In the genomic region with DNA sequence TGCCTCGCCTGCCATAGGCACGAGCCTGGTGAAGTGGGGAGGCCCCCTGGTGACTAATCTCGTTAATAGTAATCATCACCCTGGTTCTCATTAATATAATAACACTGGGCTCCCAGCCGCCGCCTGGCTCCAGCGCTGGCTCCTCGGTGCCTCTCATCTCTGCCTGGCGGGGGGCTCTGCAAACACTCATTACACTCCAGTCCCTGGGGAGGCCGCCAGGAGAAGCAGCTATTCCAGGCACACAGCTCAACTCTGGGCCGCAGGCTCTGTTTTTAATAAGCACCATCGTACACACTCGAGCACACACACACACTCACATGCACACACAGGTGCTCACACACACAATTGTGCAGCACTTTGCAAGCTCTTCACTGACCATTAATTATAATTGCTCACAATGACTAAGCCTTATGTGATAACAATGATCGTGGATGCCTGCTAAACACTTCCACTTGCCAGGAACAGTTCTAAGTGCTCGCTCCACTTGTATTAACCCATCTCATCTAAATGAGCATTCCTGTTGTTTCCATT, we compare ENCODE assay signal across 12 cellular contexts. TPM values are rescaled to one million over a fixed set of nuclear protein-coding genes. Genes with fewer than 3 reads are reported as not detected.
DNase-seq lines count a peak whose midpoint lies in the region; TF ChIP-seq lines count a peak whose summit lies in the region.
"Had no signal": no experiment of that assay in that cellular context is flagged by ENCODE, and none has a peak within 500 bp of the region (broad histone marks: within the 10 kb centered on the region; RNA-seq: fewer than 3 reads in every experiment).

No MANE protein-coding gene starts in this region.

- TF ChIP-seq CTCF in RWPE1 (conservative IDR thresholded peaks at IDR 0.05; ENCODE audit: low read depth): no peak

- H3K9me3 ChIP-seq in stomach smooth muscle (ENCODE audit: control insufficient read depth in 2 of 2, low read length in 2 of 2): no peaks in the 10 kb centered on the region

- peak; percentile 73 for DNase-seq in DMS 273 (lab: John Stamatoyannopoulos, UW; ENCODE audit: unreplicated experiment)
- no peak for DNase-seq in DMS 273 treated with DMSO at 0.1 percent for 48 hours (lab: John Stamatoyannopoulos, UW)
- DNase-seq in NCI-H510A treated with DMSO at 0.1 percent for 48 hours (lab: John Stamatoyannopoulos, UW): peak; percentile 55
- peak; percentile 24 for DNase-seq in dermis blood vessel endothelial cell
- DNase-seq in activated CD4-positive, alpha-beta T cell treated with anti-CD3 and anti-CD28 coated beads for 1 hour: no peak
- DNase-seq in AG08396 (ENCODE audit: low spot score): no peak
- DNase-seq in RWPE1 (ENCODE audit: low spot score): no peak
- DNase-seq: activated T-cell treated with anti-CD3 and anti-CD28 coated beads, Interleukin-2, amount 50 U/mL, for 4 hours; natural killer cell; T-helper 17 cell had no signal

- no peaks in the 10 kb centered on the region for H3K36me3 ChIP-seq in stomach smooth muscle (ENCODE audit: control insufficient read depth in 2 of 2, insufficient read depth in 2 of 2, low read length in 2 of 2)

- peaks cover 20% of the 10 kb centered on the region for H3K4me1 ChIP-seq in stomach smooth muscle (ENCODE audit: control insufficient read depth, insufficient read depth, low read length)

- H3K27ac ChIP-seq in stomach smooth muscle (ENCODE audit: low read length): peak overlapping the region; percentile 49
- no peak overlapping the region for H3K27ac ChIP-seq in RWPE1
- H3K27ac ChIP-seq: 22Rv1 had no signal

- H3K9ac ChIP-seq in stomach smooth muscle (ENCODE audit: low read length in 2 of 2): no peak overlapping the region

- no peak overlapping the region for H3K4me3 ChIP-seq in stomach smooth muscle (ENCODE audit: low read length in 2 of 2)

- CTCF ChIA-PET in RWPE1 (lab: Yijun Ruan, JAX): interaction anchor here (0.6 to 2.1 kb wide), 2 partner anchors 54 to 268 kb away, joined by 3 to 7 read pairs; no protein-coding TSS in a partner anchor

- H3K27me3 ChIP-seq in stomach smooth muscle (ENCODE audit: control insufficient read depth in 1 of 2, insufficient read depth in 2 of 2, low read length in 2 of 2): no peaks in the 10 kb centered on the region

- POLR2A ChIA-PET in RWPE1 (lab: Yijun Ruan, JAX; ENCODE audit: low non-redundant PET): no interaction called here

RNA-seq across cellular contexts. Expression of gene SDC3, which starts 52.2 kb away (rescaled TPM):
- 22.0 and 55.3 TPM in 2 replicates for total RNA-seq in dermis blood vessel endothelial cell

Comparison
In these comparisons a context has a peak if more than half of its experiments do, and no peak if none do; other contexts are left out.
1. DNase-seq: peak in DMS 273 (single experiment), NCI-H510A treated with DMSO at 0.1 percent for 48 hours (single experiment) and dermis blood vessel endothelial cell (single experiment); none in DMS 273 treated with DMSO at 0.1 percent for 48 hours (single experiment), activated CD4-positive, alpha-beta T cell treated with anti-CD3 and anti-CD28 coated beads for 1 hour (single experiment), AG08396 (single experiment) and RWPE1 (single experiment).